In the genomic region with DNA sequence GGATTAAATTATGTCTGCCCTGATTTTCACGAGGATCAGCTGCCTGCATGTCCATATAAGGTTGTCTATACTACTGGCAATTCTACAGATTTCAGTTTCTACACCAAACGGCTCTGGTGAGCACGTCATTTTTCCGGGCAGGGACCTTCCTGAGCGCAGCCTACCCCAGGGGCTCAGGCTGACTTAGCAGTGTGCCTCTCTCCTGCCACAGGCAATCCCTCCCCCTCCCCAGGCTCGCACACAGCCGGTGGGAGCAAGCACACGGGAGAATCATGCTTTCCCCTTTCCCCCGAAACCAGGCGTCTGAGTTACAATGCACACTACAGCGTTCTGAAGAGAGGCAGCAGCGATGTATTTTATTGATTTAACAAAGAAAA, we compare ENCODE assay signal across 8 cellular contexts. TPM values are rescaled to one million over a fixed set of nuclear protein-coding genes. Genes with fewer than 3 reads are reported as not detected.
DNase-seq lines count a peak whose midpoint lies in the region; ATAC-seq and TF ChIP-seq lines count a peak whose summit lies in the region.

No MANE protein-coding gene starts in this region.

- H3K4me1 ChIP-seq in GM23248 (ENCODE audit: insufficient read depth) = peaks cover 21% of the 10 kb centered on the region

- H3K4me1 Mint-ChIP-seq in activated CD4-positive, alpha-beta memory T cell treated with anti-CD3 and anti-CD28 coated beads, Interleukin-2, amount 10 ng/mL, durations not matched to agents 7 days and 5 days = peaks cover 46% of the 10 kb centered on the region
- H3K4me1 Mint-ChIP-seq in endothelial cell (ENCODE audit: unreplicated experiment) = peaks cover 69% of the 10 kb centered on the region

- H3K9ac ChIP-seq in GM23248 = peak overlapping the region; percentile 100

- H3K9me3 ChIP-seq in GM23248 (ENCODE audit: low read depth) = no peaks in the 10 kb centered on the region

- in situ Hi-C loops in G401 (cut with HindIII; ENCODE audit: low sequenced_read_pairs) (no loop called here), GM23248 (cut with MboI) (loop anchor here (10.0 to 25.0 kb wide), 2 partner anchors 462 to 979 kb away; no protein-coding TSS in a partner anchor)

- POLR2A ChIA-PET in activated CD4-positive, alpha-beta memory T cell treated with anti-CD3 and anti-CD28 coated beads, Interleukin-2, amount 10 ng/mL, durations not matched to agents 7 days and 5 days (lab: Charles Lee) = interaction anchor here (0.9 to 6.8 kb wide), 34 partner anchors 8 to 611 kb away, joined by 3 to 1053 read pairs (median 51); a partner anchor contains a TSS

- 0 out of 2 replicates have a peak, but pooled peaks cover 3% of the 10 kb centered on the region for H4K20me1 ChIP-seq in GM23248 (ENCODE audit: insufficient read depth)

- peaks cover 71% of the 10 kb centered on the region for H3K36me3 Mint-ChIP-seq in activated CD4-positive, alpha-beta memory T cell treated with anti-CD3 and anti-CD28 coated beads, Interleukin-2, amount 10 ng/mL, durations not matched to agents 7 days and 5 days (ENCODE audit: low read depth)
- peaks cover 59% of the 10 kb centered on the region for H3K36me3 Mint-ChIP-seq in endothelial cell (ENCODE audit: low read depth, unreplicated experiment)

- peaks cover 76% of the 10 kb centered on the region for H3F3A ChIP-seq in GM23248 (ENCODE audit: insufficient read depth)

- no peaks in the 10 kb centered on the region for H3K9me2 ChIP-seq in GM23248 (ENCODE audit: insufficient read depth)

- no peaks in the 10 kb centered on the region for H3K27me3 ChIP-seq in GM23248 (replicated peaks; ENCODE audit: insufficient read depth)

- peak; percentile 65 for DNase-seq in G401 (ENCODE audit: low spot score)
- DNase-seq in GM23248 = peak; percentile 84
- DNase-seq in NCI-H1417 treated with DMSO at 0.1 percent for 48 hours (lab: John Stamatoyannopoulos, UW) = peak; percentile 5
- peak; percentile 82 for DNase-seq in activated CD4-positive, alpha-beta memory T cell treated with anti-CD3 and anti-CD28 coated beads, Interleukin-2, amount 10 ng/mL, durations not matched to agents 7 days and 5 days
- peak; percentile 34 for DNase-seq in endothelial cell (ENCODE audit: low spot score)
- DNase-seq in mucosa of gallbladder (ENCODE audit: low spot score) = peak; percentile 60
- DNase-seq in superior temporal gyrus (ENCODE audit: extremely low spot score) = peak; percentile 74

- peaks cover 57% of the 10 kb centered on the region for H3K36me3 ChIP-seq in GM23248 (ENCODE audit: low read depth)

- peak overlapping the region; percentile 98 for H3K27ac Mint-ChIP-seq in activated CD4-positive, alpha-beta memory T cell treated with anti-CD3 and anti-CD28 coated beads, Interleukin-2, amount 10 ng/mL, durations not matched to agents 7 days and 5 days
- peak overlapping the region; percentile 100 for H3K27ac Mint-ChIP-seq in endothelial cell (ENCODE audit: unreplicated experiment)

- H3K4me3 Mint-ChIP-seq in activated CD4-positive, alpha-beta memory T cell treated with anti-CD3 and anti-CD28 coated beads, Interleukin-2, amount 10 ng/mL, durations not matched to agents 7 days and 5 days = peak overlapping the region; percentile 97
- H3K4me3 Mint-ChIP-seq in endothelial cell (ENCODE audit: unreplicated experiment) = peak overlapping the region; percentile 100

- CTCF ChIA-PET in activated CD4-positive, alpha-beta memory T cell treated with anti-CD3 and anti-CD28 coated beads, Interleukin-2, amount 10 ng/mL, durations not matched to agents 7 days and 5 days (lab: Charles Lee) = interaction anchor here (0.9 to 3.2 kb wide), 5 partner anchors 9 to 162 kb away, joined by 3 to 25 read pairs (median 10); no protein-coding TSS in a partner anchor

- peak overlapping the region; percentile 94 for H3K4me2 ChIP-seq in GM23248 (ENCODE audit: unreplicated experiment)

- H3K27me3 Mint-ChIP-seq in activated CD4-positive, alpha-beta memory T cell treated with anti-CD3 and anti-CD28 coated beads, Interleukin-2, amount 10 ng/mL, durations not matched to agents 7 days and 5 days = no peaks in the 10 kb centered on the region
- peaks cover 47% of the 10 kb centered on the region for H3K27me3 Mint-ChIP-seq in endothelial cell (ENCODE audit: unreplicated experiment)

- no peaks in the 10 kb centered on the region for H3K9me3 Mint-ChIP-seq in activated CD4-positive, alpha-beta memory T cell treated with anti-CD3 and anti-CD28 coated beads, Interleukin-2, amount 10 ng/mL, durations not matched to agents 7 days and 5 days
- H3K9me3 Mint-ChIP-seq in endothelial cell (ENCODE audit: unreplicated experiment) = no peaks in the 10 kb centered on the region

- TF ChIP-seq CTCF in endothelial cell (IDR thresholded peaks at IDR 0.05; ENCODE audit: unreplicated experiment) = no peak

- peak overlapping the region; percentile 100 for H3K27ac ChIP-seq in GM23248

- ATAC-seq in GM19467 (IDR thresholded peaks at IDR 0.05; ENCODE audit: unreplicated experiment) = no peak

- no peak overlapping the region for H2AFZ ChIP-seq in GM23248

- H3K79me2 ChIP-seq in GM23248 (ENCODE audit: insufficient read depth) = peaks cover 67% of the 10 kb centered on the region

- WGBS in GM23248 (ENCODE audit: low coverage in 1 of 2, low lambda C conversion rate in 2 of 2, missing lambda C conversion rate in 2 of 2), 2 experiments = 2% methylated on average over 12 of the region's 12 CpGs

- peak overlapping the region; percentile 98 for H3K4me3 ChIP-seq in GM23248

RNA-seq across cellular contexts. Expression of a gene that starts 1.7 kb away (rescaled TPM):
- 25.8 and 35.8 TPM in 2 replicates for total RNA-seq in G401 (2014; rRNA removed; shearing (Covaris generic))
- 49.8 and 58.9 TPM in 2 replicates for total RNA-seq in GM23248 (2014; rRNA removed; shearing (Covaris generic))
- 264 and 279 TPM in 2 replicates for polyA plus RNA-seq in GM23248 (2016; fragmentation: Nextera tagmentation; extraction: Ambion mirVana)
- 100 to 1,000 TPM; 220 to 228 TPM for total RNA-seq in activated CD4-positive, alpha-beta memory T cell treated with anti-CD3 and anti-CD28 coated beads, Interleukin-2, amount 10 ng/mL, durations not matched to agents 7 days and 5 days
- total RNA-seq in endothelial cell (ENCODE audit: unreplicated experiment) (328 TPM), mucosa of gallbladder (165 TPM)

Comparison
In these comparisons a context has a peak if more than half of its experiments do, and no peak if none do; other contexts are left out.
1. DNase-seq: peak in every context shown above with its lines; median percentile 84 in GM23248; 82 in activated CD4-positive, alpha-beta memory T cell treated with anti-CD3 and anti-CD28 coated beads, Interleukin-2, amount 10 ng/mL, durations not matched to agents 7 days and 5 days; 74 in superior temporal gyrus; 65 in G401; 60 in mucosa of gallbladder; 34 in endothelial cell; 5 in NCI-H1417 treated with DMSO at 0.1 percent for 48 hours.